Comparison of ENCODE assay signal across 1 cellular context in the genomic region with DNA sequence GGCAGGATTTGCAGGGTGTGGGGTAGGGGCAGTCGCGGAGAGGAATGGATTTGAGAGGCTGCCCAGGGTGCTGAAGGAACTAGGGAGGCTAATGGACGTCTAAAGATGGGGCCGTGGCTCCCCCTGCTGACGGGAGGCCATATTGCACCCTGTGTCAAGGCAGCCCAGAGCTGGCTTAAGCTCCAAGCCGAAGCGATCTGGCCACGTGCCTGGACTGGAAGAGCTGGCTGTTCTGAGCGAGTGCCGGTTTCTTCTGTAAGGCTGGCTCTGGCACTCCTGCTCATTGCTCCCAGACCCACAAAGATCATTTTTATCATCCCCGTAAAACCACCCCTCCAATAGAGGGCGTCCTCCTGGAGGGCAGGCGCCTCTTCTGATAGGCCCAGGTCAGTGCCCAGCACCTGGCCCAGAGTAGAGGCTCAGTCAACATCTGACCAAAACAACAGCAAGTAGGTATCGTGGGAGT.
TF ChIP-seq lines count a peak whose summit lies in the region.

No MANE protein-coding gene starts in this region.

TF ChIP-seq in K562, 482 proteins besides CTCF, POLR2A, EP300 and RAD21 (continued from another document and continues in another):
- TF ChIP-seq RAD51 (IDR thresholded peaks at IDR 0.05; ENCODE audit: borderline replicate concordance, low read depth) (peak; percentile 54; the same call in 1 of the 2 replicates), NR2F6 (CRISPR knock-in tag; IDR thresholded peaks at IDR 0.05) (no peak), MEF2A (IDR thresholded peaks at IDR 0.05; ENCODE audit: control insufficient read depth, low read depth, low read length) (no peak), NFIC (IDR thresholded peaks at IDR 0.05) (0 out of 2 replicates have a peak, but pooled peaks have one; percentile 15), NCOA4 (IDR thresholded peaks at IDR 0.05; ENCODE audit: partially characterized antibody) (no peak), ZBTB8A (IDR thresholded peaks at IDR 0.05; ENCODE audit: partially characterized antibody) (no peak), ZNF143 (CRISPR knock-in tag; IDR thresholded peaks at IDR 0.05) (no peak), ZNF830 (CRISPR knock-in tag; IDR thresholded peaks at IDR 0.05) (no peak), SMAD3 (CRISPR knock-in tag; conservative IDR thresholded peaks at IDR 0.05) (no peak), TOE1 (IDR thresholded peaks at IDR 0.05; ENCODE audit: borderline replicate concordance) (no peak), TOE1 (CRISPR knock-in tag; IDR thresholded peaks at IDR 0.05; ENCODE audit: borderline replicate concordance, low read depth) (no peak), RCOR1 (IDR thresholded peaks at IDR 0.05; ENCODE audit: borderline replicate concordance in 1 of 2, low read depth in 2 of 2, low read length in 2 of 2) (0 out of 4 replicates have a peak, but pooled peaks of 1 of the 2 experiments have one; percentile 7), EHMT2 (IDR thresholded peaks at IDR 0.05) (peak; percentile 40; the same call in 1 of the 2 replicates), CBX5 (IDR thresholded peaks at IDR 0.05; ENCODE audit: borderline replicate concordance, low read depth) (no peak), ZBTB17 (CRISPR knock-in tag; IDR thresholded peaks at IDR 0.05) (no peak), POLR2AphosphoS2 (IDR thresholded peaks at IDR 0.05; ENCODE audit: low read length) (no peak), MYC (IDR thresholded peaks at IDR 0.05; ENCODE audit: low read depth, low read length) (peak; percentile 83), MYC (CRISPR knock-in tag; IDR thresholded peaks at IDR 0.05; ENCODE audit: borderline replicate concordance, low read depth) (no peak), TBL1XR1 (IDR thresholded peaks at IDR 0.05; ENCODE audit: low read length in 2 of 2) (no peak), YY1 (IDR thresholded peaks at IDR 0.05; ENCODE audit: borderline replicate concordance in 1 of 3, control insufficient read depth in 1 of 3, extremely low read depth in 1 of 3, insufficient read depth in 3 of 3, insufficient read length in 1 of 3, insufficient replicate concordance in 2 of 3, low read depth in 1 of 3, low read length in 2 of 3) (peak in 2 of 3 experiments; percentile 25 to 59), MTA3 (IDR thresholded peaks at IDR 0.05; ENCODE audit: borderline replicate concordance) (peak; percentile 75; the same call in 1 of the 2 replicates), SREBF2 (CRISPR knock-in tag; IDR thresholded peaks at IDR 0.05) (no peak), CSDE1 (IDR thresholded peaks at IDR 0.05) (no peak), E2F6 (IDR thresholded peaks at IDR 0.05; ENCODE audit: borderline replicate concordance in 1 of 2, extremely low read depth in 1 of 2, insufficient read depth in 1 of 2, insufficient read length in 1 of 2, low read depth in 1 of 2, low read length in 1 of 2, poor library complexity in 1 of 2, severe bottlenecking in 1 of 2) (peak; percentile 62 to 82)
- TF ChIP-seq, protein P1, sequence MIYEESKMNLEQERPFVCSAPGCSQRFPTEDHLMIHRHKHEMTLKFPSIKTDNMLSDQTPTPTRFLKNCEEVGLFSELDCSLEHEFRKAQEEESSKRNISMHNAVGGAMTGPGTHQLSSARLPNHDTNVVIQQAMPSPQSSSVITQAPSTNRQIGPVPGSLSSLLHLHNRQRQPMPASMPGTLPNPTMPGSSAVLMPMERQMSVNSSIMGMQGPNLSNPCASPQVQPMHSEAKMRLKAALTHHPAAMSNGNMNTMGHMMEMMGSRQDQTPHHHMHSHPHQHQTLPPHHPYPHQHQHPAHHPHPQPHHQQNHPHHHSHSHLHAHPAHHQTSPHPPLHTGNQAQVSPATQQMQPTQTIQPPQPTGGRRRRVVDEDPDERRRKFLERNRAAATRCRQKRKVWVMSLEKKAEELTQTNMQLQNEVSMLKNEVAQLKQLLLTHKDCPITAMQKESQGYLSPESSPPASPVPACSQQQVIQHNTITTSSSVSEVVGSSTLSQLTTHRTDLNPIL (CRISPR knock-in tag; IDR thresholded peaks at IDR 0.05) = no peak
- TF ChIP-seq, protein P2, sequence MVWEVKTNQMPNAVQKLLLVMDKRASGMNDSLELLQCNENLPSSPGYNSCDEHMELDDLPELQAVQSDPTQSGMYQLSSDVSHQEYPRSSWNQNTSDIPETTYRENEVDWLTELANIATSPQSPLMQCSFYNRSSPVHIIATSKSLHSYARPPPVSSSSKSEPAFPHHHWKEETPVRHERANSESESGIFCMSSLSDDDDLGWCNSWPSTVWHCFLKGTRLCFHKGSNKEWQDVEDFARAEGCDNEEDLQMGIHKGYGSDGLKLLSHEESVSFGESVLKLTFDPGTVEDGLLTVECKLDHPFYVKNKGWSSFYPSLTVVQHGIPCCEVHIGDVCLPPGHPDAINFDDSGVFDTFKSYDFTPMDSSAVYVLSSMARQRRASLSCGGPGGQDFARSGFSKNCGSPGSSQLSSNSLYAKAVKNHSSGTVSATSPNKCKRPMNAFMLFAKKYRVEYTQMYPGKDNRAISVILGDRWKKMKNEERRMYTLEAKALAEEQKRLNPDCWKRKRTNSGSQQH (CRISPR knock-in tag; IDR thresholded peaks at IDR 0.05) = no peak
- TF ChIP-seq, protein P3, sequence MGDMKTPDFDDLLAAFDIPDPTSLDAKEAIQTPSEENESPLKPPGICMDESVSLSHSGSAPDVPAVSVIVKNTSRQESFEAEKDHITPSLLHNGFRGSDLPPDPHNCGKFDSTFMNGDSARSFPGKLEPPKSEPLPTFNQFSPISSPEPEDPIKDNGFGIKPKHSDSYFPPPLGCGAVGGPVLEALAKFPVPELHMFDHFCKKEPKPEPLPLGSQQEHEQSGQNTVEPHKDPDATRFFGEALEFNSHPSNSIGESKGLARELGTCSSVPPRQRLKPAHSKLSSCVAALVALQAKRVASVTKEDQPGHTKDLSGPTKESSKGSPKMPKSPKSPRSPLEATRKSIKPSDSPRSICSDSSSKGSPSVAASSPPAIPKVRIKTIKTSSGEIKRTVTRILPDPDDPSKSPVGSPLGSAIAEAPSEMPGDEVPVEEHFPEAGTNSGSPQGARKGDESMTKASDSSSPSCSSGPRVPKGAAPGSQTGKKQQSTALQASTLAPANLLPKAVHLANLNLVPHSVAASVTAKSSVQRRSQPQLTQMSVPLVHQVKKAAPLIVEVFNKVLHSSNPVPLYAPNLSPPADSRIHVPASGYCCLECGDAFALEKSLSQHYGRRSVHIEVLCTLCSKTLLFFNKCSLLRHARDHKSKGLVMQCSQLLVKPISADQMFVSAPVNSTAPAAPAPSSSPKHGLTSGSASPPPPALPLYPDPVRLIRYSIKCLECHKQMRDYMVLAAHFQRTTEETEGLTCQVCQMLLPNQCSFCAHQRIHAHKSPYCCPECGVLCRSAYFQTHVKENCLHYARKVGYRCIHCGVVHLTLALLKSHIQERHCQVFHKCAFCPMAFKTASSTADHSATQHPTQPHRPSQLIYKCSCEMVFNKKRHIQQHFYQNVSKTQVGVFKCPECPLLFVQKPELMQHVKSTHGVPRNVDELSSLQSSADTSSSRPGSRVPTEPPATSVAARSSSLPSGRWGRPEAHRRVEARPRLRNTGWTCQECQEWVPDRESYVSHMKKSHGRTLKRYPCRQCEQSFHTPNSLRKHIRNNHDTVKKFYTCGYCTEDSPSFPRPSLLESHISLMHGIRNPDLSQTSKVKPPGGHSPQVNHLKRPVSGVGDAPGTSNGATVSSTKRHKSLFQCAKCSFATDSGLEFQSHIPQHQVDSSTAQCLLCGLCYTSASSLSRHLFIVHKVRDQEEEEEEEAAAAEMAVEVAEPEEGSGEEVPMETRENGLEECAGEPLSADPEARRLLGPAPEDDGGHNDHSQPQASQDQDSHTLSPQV (IDR thresholded peaks at IDR 0.05) = peak; percentile 50; the same call in 1 of the 2 replicates
- TF ChIP-seq, protein P4, sequence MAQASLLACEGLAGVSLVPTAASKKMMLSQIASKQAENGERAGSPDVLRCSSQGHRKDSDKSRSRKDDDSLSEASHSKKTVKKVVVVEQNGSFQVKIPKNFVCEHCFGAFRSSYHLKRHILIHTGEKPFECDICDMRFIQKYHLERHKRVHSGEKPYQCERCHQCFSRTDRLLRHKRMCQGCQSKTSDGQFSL (CRISPR knock-in tag; IDR thresholded peaks at IDR 0.05) = peak; percentile 67; the same call in 1 of the 2 replicates
- TF ChIP-seq, protein P4 (tag; IDR thresholded peaks at IDR 0.05) = no peak
- TF ChIP-seq, protein P5, sequence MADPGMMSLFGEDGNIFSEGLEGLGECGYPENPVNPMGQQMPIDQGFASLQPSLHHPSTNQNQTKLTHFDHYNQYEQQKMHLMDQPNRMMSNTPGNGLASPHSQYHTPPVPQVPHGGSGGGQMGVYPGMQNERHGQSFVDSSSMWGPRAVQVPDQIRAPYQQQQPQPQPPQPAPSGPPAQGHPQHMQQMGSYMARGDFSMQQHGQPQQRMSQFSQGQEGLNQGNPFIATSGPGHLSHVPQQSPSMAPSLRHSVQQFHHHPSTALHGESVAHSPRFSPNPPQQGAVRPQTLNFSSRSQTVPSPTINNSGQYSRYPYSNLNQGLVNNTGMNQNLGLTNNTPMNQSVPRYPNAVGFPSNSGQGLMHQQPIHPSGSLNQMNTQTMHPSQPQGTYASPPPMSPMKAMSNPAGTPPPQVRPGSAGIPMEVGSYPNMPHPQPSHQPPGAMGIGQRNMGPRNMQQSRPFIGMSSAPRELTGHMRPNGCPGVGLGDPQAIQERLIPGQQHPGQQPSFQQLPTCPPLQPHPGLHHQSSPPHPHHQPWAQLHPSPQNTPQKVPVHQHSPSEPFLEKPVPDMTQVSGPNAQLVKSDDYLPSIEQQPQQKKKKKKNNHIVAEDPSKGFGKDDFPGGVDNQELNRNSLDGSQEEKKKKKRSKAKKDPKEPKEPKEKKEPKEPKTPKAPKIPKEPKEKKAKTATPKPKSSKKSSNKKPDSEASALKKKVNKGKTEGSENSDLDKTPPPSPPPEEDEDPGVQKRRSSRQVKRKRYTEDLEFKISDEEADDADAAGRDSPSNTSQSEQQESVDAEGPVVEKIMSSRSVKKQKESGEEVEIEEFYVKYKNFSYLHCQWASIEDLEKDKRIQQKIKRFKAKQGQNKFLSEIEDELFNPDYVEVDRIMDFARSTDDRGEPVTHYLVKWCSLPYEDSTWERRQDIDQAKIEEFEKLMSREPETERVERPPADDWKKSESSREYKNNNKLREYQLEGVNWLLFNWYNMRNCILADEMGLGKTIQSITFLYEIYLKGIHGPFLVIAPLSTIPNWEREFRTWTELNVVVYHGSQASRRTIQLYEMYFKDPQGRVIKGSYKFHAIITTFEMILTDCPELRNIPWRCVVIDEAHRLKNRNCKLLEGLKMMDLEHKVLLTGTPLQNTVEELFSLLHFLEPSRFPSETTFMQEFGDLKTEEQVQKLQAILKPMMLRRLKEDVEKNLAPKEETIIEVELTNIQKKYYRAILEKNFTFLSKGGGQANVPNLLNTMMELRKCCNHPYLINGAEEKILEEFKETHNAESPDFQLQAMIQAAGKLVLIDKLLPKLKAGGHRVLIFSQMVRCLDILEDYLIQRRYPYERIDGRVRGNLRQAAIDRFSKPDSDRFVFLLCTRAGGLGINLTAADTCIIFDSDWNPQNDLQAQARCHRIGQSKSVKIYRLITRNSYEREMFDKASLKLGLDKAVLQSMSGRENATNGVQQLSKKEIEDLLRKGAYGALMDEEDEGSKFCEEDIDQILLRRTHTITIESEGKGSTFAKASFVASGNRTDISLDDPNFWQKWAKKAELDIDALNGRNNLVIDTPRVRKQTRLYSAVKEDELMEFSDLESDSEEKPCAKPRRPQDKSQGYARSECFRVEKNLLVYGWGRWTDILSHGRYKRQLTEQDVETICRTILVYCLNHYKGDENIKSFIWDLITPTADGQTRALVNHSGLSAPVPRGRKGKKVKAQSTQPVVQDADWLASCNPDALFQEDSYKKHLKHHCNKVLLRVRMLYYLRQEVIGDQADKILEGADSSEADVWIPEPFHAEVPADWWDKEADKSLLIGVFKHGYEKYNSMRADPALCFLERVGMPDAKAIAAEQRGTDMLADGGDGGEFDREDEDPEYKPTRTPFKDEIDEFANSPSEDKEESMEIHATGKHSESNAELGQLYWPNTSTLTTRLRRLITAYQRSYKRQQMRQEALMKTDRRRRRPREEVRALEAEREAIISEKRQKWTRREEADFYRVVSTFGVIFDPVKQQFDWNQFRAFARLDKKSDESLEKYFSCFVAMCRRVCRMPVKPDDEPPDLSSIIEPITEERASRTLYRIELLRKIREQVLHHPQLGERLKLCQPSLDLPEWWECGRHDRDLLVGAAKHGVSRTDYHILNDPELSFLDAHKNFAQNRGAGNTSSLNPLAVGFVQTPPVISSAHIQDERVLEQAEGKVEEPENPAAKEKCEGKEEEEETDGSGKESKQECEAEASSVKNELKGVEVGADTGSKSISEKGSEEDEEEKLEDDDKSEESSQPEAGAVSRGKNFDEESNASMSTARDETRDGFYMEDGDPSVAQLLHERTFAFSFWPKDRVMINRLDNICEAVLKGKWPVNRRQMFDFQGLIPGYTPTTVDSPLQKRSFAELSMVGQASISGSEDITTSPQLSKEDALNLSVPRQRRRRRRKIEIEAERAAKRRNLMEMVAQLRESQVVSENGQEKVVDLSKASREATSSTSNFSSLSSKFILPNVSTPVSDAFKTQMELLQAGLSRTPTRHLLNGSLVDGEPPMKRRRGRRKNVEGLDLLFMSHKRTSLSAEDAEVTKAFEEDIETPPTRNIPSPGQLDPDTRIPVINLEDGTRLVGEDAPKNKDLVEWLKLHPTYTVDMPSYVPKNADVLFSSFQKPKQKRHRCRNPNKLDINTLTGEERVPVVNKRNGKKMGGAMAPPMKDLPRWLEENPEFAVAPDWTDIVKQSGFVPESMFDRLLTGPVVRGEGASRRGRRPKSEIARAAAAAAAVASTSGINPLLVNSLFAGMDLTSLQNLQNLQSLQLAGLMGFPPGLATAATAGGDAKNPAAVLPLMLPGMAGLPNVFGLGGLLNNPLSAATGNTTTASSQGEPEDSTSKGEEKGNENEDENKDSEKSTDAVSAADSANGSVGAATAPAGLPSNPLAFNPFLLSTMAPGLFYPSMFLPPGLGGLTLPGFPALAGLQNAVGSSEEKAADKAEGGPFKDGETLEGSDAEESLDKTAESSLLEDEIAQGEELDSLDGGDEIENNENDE (IDR thresholded peaks at IDR 0.05; ENCODE audit: low read depth, low read length) = no peak
- TF ChIP-seq, protein P6, sequence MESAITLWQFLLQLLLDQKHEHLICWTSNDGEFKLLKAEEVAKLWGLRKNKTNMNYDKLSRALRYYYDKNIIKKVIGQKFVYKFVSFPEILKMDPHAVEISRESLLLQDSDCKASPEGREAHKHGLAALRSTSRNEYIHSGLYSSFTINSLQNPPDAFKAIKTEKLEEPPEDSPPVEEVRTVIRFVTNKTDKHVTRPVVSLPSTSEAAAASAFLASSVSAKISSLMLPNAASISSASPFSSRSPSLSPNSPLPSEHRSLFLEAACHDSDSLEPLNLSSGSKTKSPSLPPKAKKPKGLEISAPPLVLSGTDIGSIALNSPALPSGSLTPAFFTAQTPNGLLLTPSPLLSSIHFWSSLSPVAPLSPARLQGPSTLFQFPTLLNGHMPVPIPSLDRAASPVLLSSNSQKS (CRISPR knock-in tag; IDR thresholded peaks at IDR 0.05) = no peak
